9 cellular contexts compared by ENCODE assay signal in genomic region chr19:42424345-42424707, GRCh38. TPM values are rescaled to one million over a fixed set of nuclear protein-coding genes. Genes with fewer than 3 reads are reported as not detected.
DNase-seq lines count a peak whose midpoint lies in the region; ATAC-seq and TF ChIP-seq lines count a peak whose summit lies in the region.
"Had no signal": no experiment of that assay in that cellular context is flagged by ENCODE, and none has a peak within 500 bp of the region (broad histone marks: within the 10 kb centered on the region; RNA-seq: fewer than 3 reads in every experiment).

No MANE protein-coding gene starts in this region.

- peak overlapping the region in 3 of 6 donors; percentile 53 to 94 (median 92) for H3K27ac Mint-ChIP-seq in naive B cell

- CTCF ChIA-PET in mammary epithelial cell (lab: Charles Lee; ENCODE audit: low non-redundant PET) = interaction anchor here (0.6 kb wide), 1 partner anchor 16 kb away, joined by 4 read pairs; no protein-coding TSS in a partner anchor

- DNase-seq in heart right ventricle = no peak
- DNase-seq in Right ventricle myocardium superior = no peak
- DNase-seq in mammary epithelial cell = no peak
- DNase-seq in naive B cell = no peak
- DNase-seq in HT-29 (ENCODE audit: low spot score) = no peak
- DNase-seq in cortex of kidney (lab: John Stamatoyannopoulos, UW) = no peak
- DNase-seq in NCI-H748 treated with DMSO at 0.1 percent for 48 hours (lab: John Stamatoyannopoulos, UW) = no peak
- DNase-seq: KBM-7 had no signal

- H3K36me3 ChIP-seq in heart right ventricle (no peaks in the 10 kb centered on the region), mammary epithelial cell (ENCODE audit: insufficient read depth, low read length) (no peaks in the 10 kb centered on the region)

- TF ChIP-seq CTCF in heart right ventricle (IDR thresholded peaks at IDR 0.05) = no peak
- no peak for TF ChIP-seq CTCF in mammary epithelial cell (conservative IDR thresholded peaks at IDR 0.05 in 1 of 2, IDR thresholded peaks at IDR 0.05 in 1 of 2; ENCODE audit: extremely low read depth in 1 of 2, insufficient read depth in 1 of 2, low read depth in 1 of 2, low read length in 2 of 2)

- no peak overlapping the region for H3K9ac ChIP-seq in mammary epithelial cell (ENCODE audit: insufficient read depth, low read length)

- ATAC-seq in heart right ventricle (peak in 2 of 8 donors; percentile 1), Right ventricle myocardium superior (ENCODE audit: poor library complexity) (no peak), naive B cell (ENCODE audit: low read depth in 2 of 2) (no peak), GM19328 (IDR thresholded peaks at IDR 0.05; ENCODE audit: unreplicated experiment) (no peak)

- peaks cover 39 to 54% (median 44%) of the 10 kb centered on the region in 3 donors for H3K4me1 Mint-ChIP-seq in naive B cell

- dilution Hi-C loops in mammary epithelial cell (cut with HindIII; ENCODE audit: low sequenced_read_pairs) = no loop called here

- H3K79me2 ChIP-seq in mammary epithelial cell (ENCODE audit: insufficient read depth, low read length) = no peaks in the 10 kb centered on the region

- peaks cover 0 to 7% of the 10 kb centered on the region in 2 donors for H3K36me3 Mint-ChIP-seq in naive B cell

- H3K4me3 ChIP-seq in heart right ventricle = peak overlapping the region in 9 of 10 donors; percentile 62 to 89 (median 76)
- H3K4me3 ChIP-seq in mammary epithelial cell (replicated peaks in 1 of 3; ENCODE audit: insufficient read depth in 1 of 3, low read depth in 2 of 3, low read length in 3 of 3) = no peak overlapping the region

- H3K4me3 Mint-ChIP-seq in naive B cell = peak overlapping the region; percentile 96 to 100 (median 98)

- intact Hi-C loops in heart right ventricle (cut with DNase I) (loop anchor here in 1 of 10 donors (5.0 kb wide), 1 partner anchor 142 kb away; no protein-coding TSS in a partner anchor), Right ventricle myocardium superior (cut with DNase I) (no loop called here), mammary epithelial cell (cut with micrococcal nuclease) (loop anchor here (5.0 kb wide), 1 partner anchor 182 kb away; the partner anchor contains the start of gene GSK3A)

- H3K27me3 ChIP-seq in heart right ventricle (peaks cover 0 to 16% (median 0%) of the 10 kb centered on the region in 7 donors), mammary epithelial cell (ENCODE audit: insufficient read depth, low read length) (no peaks in the 10 kb centered on the region)

- H3K4me1 ChIP-seq in heart right ventricle = peaks cover 3 to 72% (median 51%) of the 10 kb centered on the region in 9 donors
- H3K4me1 ChIP-seq in mammary epithelial cell (ENCODE audit: insufficient read depth, low read length) = peaks cover 45% of the 10 kb centered on the region

- H2AFZ ChIP-seq in mammary epithelial cell (ENCODE audit: low read depth, low read length) = peak overlapping the region; percentile 87

- no peaks in the 10 kb centered on the region for H4K20me1 ChIP-seq in mammary epithelial cell (ENCODE audit: insufficient read depth, low read length)

- H3K9me3 Mint-ChIP-seq in naive B cell = no peaks in the 10 kb centered on the region

- H3K4me2 ChIP-seq in mammary epithelial cell (ENCODE audit: insufficient read depth, low read depth, low read length) = peak overlapping the region; percentile 97

- no peaks in the 10 kb centered on the region for H3K27me3 Mint-ChIP-seq in naive B cell

- BruUV-seq in mammary epithelial cell (replicated peaks; lab: Mats Ljungman, UMichigan) = no TSS peak

- peak overlapping the region in 8 of 10 donors; percentile 73 to 94 (median 92) for H3K27ac ChIP-seq in heart right ventricle
- H3K27ac ChIP-seq in mammary epithelial cell (ENCODE audit: insufficient read depth, low read depth, low read length) = no peak overlapping the region

- WGBS in heart right ventricle, 2 donors = 45 to 50% methylated on average over 15 of the region's 15 CpGs
- 93% methylated on average over 8 of the region's 15 CpGs for WGBS in mammary epithelial cell (ENCODE audit: low coverage, missing lambda C conversion rate)

- in situ Hi-C loops in mammary epithelial cell (cut with MboI; ENCODE audit: low sequenced_read_pairs in 2 of 2) = loop anchor here in 1 of 2 donors (25.0 kb wide), 1 partner anchor 312 kb away; no protein-coding TSS in a partner anchor

- H3K9me3 ChIP-seq in heart right ventricle = no peaks in the 10 kb centered on the region
- H3K9me3 ChIP-seq in mammary epithelial cell (replicated peaks; ENCODE audit: insufficient read depth, low read length) = no peaks in the 10 kb centered on the region

RNA-seq across cellular contexts. Expression of gene LIPE, which starts 2.9 kb away (rescaled TPM):
- total RNA-seq in heart right ventricle = 100 to 1,000 TPM in 1 of 10 donors, 10 to 100 TPM in 9; 39.4 to 109 (median 53.8) TPM
- polyA plus RNA-seq in heart right ventricle = 10 to 100 TPM; 60.6 to 80.7 TPM
- total RNA-seq in Right ventricle myocardium superior = 61.4 TPM
- 1 to 10 TPM; 1.7 to 7.1 TPM for total RNA-seq in mammary epithelial cell
- polyA plus RNA-seq in mammary epithelial cell = 5.6 TPM
- 1.7 TPM for polyA minus RNA-seq in mammary epithelial cell
- polyA plus RNA-seq in naive B cell (ENCODE audit: low read depth in 6 of 6) = 10 to 100 TPM in 4 of 6 donors, 1 to 10 TPM in 2; 7.2 to 16.5 (median 11.6) TPM
- total RNA-seq in HT-29 (2014; rRNA removed; shearing (Covaris generic)) = 88.7 and 91.3 TPM in 2 replicates

RNA-seq across cellular contexts. Expression of gene CXCL17, which starts 18.4 kb away (rescaled TPM):
- total RNA-seq in heart right ventricle (not detected), Right ventricle myocardium superior (not detected), mammary epithelial cell (under 1 TPM in 1 of 2 donors, not detected in 1; 0.17 TPM)
- polyA plus RNA-seq in heart right ventricle (under 1 TPM in 1 of 2 donors, not detected in 1; 0.03 TPM), mammary epithelial cell (not detected), naive B cell (ENCODE audit: low read depth in 6 of 6) (not detected)
- not detected for polyA minus RNA-seq in mammary epithelial cell
- total RNA-seq in HT-29 (2014; rRNA removed; shearing (Covaris generic)) = 0.61 TPM in 1 of 2 replicates, not detected in the other

RNA-seq across cellular contexts. Expression of gene CNFN, which starts 34.2 kb away (rescaled TPM):
- 1 to 10 TPM in 1 of 10 donors, under 1 TPM in 4, not detected in 5; 0.51 to 1.3 (median 0.81) TPM for total RNA-seq in heart right ventricle
- polyA plus RNA-seq in heart right ventricle = 1 to 10 TPM; 1.6 to 7.2 TPM
- total RNA-seq in Right ventricle myocardium superior = 1.1 TPM
- total RNA-seq in mammary epithelial cell = 1 to 10 TPM in 1 of 2 donors, under 1 TPM in 1; 0.83 to 2.6 TPM
- polyA plus RNA-seq in mammary epithelial cell = 4.2 TPM
- polyA minus RNA-seq in mammary epithelial cell = not detected
- 10 to 100 TPM; 24.1 to 53.3 (median 37.7) TPM for polyA plus RNA-seq in naive B cell (ENCODE audit: low read depth in 6 of 6)
- total RNA-seq in HT-29 (2014; rRNA removed; shearing (Covaris generic)) = 4.3 and 6.6 TPM in 2 replicates

Comparison
In these comparisons a context has a peak if more than half of its experiments do, and no peak if none do; other contexts are left out.
1. H3K4me3 ChIP-seq: peak in heart right ventricle (9 of 10); none in mammary epithelial cell (0 of 3).